Comparison of ENCODE assay signal across 27 cellular contexts in the genomic region with DNA sequence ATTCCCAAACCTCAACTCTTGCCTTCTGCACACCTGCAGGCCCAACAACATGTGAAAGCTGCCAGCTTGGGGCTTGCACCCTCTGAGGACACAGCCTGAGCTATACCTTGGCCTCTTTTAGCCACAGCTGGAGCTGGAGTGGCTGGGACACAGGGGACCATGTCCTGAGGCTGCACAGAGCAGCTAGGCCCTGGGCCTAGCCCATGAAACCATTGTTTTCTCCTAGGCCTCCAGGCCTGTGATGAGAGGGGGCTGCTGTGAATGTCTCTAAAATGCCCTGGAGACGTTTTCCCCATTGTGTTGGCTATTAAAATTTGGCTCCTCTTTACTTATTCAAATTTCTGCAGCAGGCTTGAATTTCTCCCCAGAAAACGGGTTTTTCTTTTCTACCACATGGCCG. TPM values are rescaled to one million over a fixed set of nuclear protein-coding genes. Genes with fewer than 3 reads are reported as not detected.
DNase-seq lines count a peak whose midpoint lies in the region; ATAC-seq, FAIRE-seq and TF ChIP-seq lines count a peak whose summit lies in the region.
"Had no signal": no experiment of that assay in that cellular context is flagged by ENCODE, and none has a peak within 500 bp of the region (broad histone marks: within the 10 kb centered on the region; RNA-seq: fewer than 3 reads in every experiment).

No MANE protein-coding gene starts in this region.

- H3K27me3 ChIP-seq in BLaER1: no peaks in the 10 kb centered on the region
- peaks cover 0 to 6% of the 10 kb centered on the region in 2 experiments; a peak in 3 of 5 replicates for H3K27me3 ChIP-seq in K562 (ENCODE audit: control insufficient read depth in 2 of 2, insufficient read depth in 2 of 2, low read length in 2 of 2)

- CTCF ChIA-PET in K562 (lab: Yijun Ruan, JAX; ENCODE audit: low intra/inter-chr PET ratio): no interaction called here

- no peaks in the 10 kb centered on the region for H3K79me2 ChIP-seq in K562 (ENCODE audit: control insufficient read depth, insufficient read depth, low read length)

- H3K9me3 Mint-ChIP-seq in endothelial cell (ENCODE audit: unreplicated experiment): peaks cover 19% of the 10 kb centered on the region

- H3K9me1 ChIP-seq in K562 (ENCODE audit: control insufficient read depth, insufficient read depth, low read length): no peaks in the 10 kb centered on the region

- H3K27ac ChIP-seq in BLaER1 (no peak overlapping the region), K562 (ENCODE audit: extremely low read depth, low read depth, low read length) (no peak overlapping the region)

- H4K20me1 ChIP-seq in BLaER1 (no peaks in the 10 kb centered on the region), K562 (replicated peaks; ENCODE audit: control insufficient read depth, insufficient read depth, low read length) (no peaks in the 10 kb centered on the region)

- POLR2A ChIA-PET in K562 (lab: Yijun Ruan, JAX): no interaction called here

- peaks cover 17% of the 10 kb centered on the region for H3K4me1 Mint-ChIP-seq in endothelial cell (ENCODE audit: unreplicated experiment)

- H3K9me3 ChIP-seq in BLaER1: peaks cover 48% of the 10 kb centered on the region
- H3K9me3 ChIP-seq in K562 (replicated peaks; ENCODE audit: control insufficient read depth, insufficient read depth, low read depth, low read length): peaks cover 5% of the 10 kb centered on the region; the same call in 1 of the 2 replicates

- intact Hi-C loops in K562 (cut with micrococcal nuclease): no loop called here

- H3K27me3 Mint-ChIP-seq in endothelial cell (ENCODE audit: unreplicated experiment): peaks cover 3% of the 10 kb centered on the region
- H3K27me3 Mint-ChIP-seq: B cell; CD4-positive, CD25-positive, alpha-beta regulatory T cell; CD8-positive, alpha-beta memory T cell had no signal

- H3K4me3 Mint-ChIP-seq in endothelial cell (ENCODE audit: unreplicated experiment): peak overlapping the region; percentile 65
- H3K4me3 Mint-ChIP-seq: B cell; CD14-positive monocyte; CD4-positive, alpha-beta memory T cell; CD4-positive, CD25-positive, alpha-beta regulatory T cell; CD8-positive, alpha-beta memory T cell had no signal

- WGBS in K562 (ENCODE audit: insufficient coverage, low coverage, missing lambda C conversion rate): 1% methylated on average over 3 of the region's 3 CpGs

- H3K4me3 ChIP-seq in BLaER1: 0 out of 2 replicates have a peak overlapping the region, but pooled peaks have one; percentile 11
- H3K4me3 ChIP-seq in K562: no peak overlapping the region
- H3K4me3 ChIP-seq: GM12878 had no signal

- FAIRE-seq in K562 (lab: Jason Lieb, UNC): no peak
- FAIRE-seq: A204.1, GM12878, GM12892, GM19239 had no signal

- TF ChIP-seq RAD21 in K562 (CRISPR knock-in tag; conservative IDR thresholded peaks at IDR 0.05 in 1 of 2, IDR thresholded peaks at IDR 0.05 in 1 of 2): no peak

- H3K4me1 ChIP-seq in BLaER1 (no peaks in the 10 kb centered on the region), K562 (replicated peaks in 1 of 2; ENCODE audit: control insufficient read depth in 2 of 2, insufficient read depth in 2 of 2, low read length in 2 of 2) (no peaks in the 10 kb centered on the region)

- no TSS peak for BruUV-seq in K562 (replicated peaks; lab: Mats Ljungman, UMichigan)

- no peak for ATAC-seq in K562
- ATAC-seq in HG02852 (IDR thresholded peaks at IDR 0.05; ENCODE audit: unreplicated experiment): no peak
- no peak for ATAC-seq in HG03520 (IDR thresholded peaks at IDR 0.05; ENCODE audit: unreplicated experiment)
- ATAC-seq in HG03469 (IDR thresholded peaks at IDR 0.05; ENCODE audit: unreplicated experiment): no peak
- ATAC-seq: GM12878 had no signal

- in situ Hi-C loops in K562 (cut with MboI) (no loop called here), GM13977 (cut with MboI; ENCODE audit: low pct_unique_long_range_greater_than_20kb, low sequenced_read_pairs, unreplicated experiment) (no loop called here)

- H3K27ac Mint-ChIP-seq in endothelial cell (ENCODE audit: unreplicated experiment): no peak overlapping the region
- H3K27ac Mint-ChIP-seq: B cell; CD14-positive monocyte; CD4-positive, alpha-beta memory T cell; CD4-positive, CD25-positive, alpha-beta regulatory T cell; CD8-positive, alpha-beta memory T cell had no signal

- DNase-seq in K562 (ENCODE audit: extremely low read depth in 1 of 4, low spot score in 3 of 4) (no peak), endothelial cell (ENCODE audit: low spot score) (no peak), GM13977 (ENCODE audit: low spot score) (no peak)
- DNase-seq: 8988T; AML-193; C1 segment of cervical spinal cord; CD4-positive, alpha-beta memory T cell; CD4-positive, CD25-positive, alpha-beta regulatory T cell; CD8-positive, alpha-beta memory T cell; COR-L47; DMS 273 treated with DMSO at 0.1 percent for 48 hours; DMS153; DMS53; DMS79; DND-41; EL; GDM1 had no signal

- H3K36me3 ChIP-seq in BLaER1 (peaks cover 8% of the 10 kb centered on the region; the same call in 1 of the 2 replicates), K562 (ENCODE audit: control insufficient read depth, insufficient read depth, low read length) (no peaks in the 10 kb centered on the region)

- H3K4me2 ChIP-seq in BLaER1 (no peak overlapping the region), K562 (ENCODE audit: insufficient read depth, low read length) (no peak overlapping the region)

- H3K36me3 Mint-ChIP-seq in endothelial cell (ENCODE audit: low read depth, unreplicated experiment): peaks cover 78% of the 10 kb centered on the region

- no peak overlapping the region for H3K9ac ChIP-seq in BLaER1
- no peak overlapping the region for H3K9ac ChIP-seq in K562 (ENCODE audit: insufficient read depth in 1 of 2, low read depth in 2 of 2, low read length in 2 of 2)

- no peak overlapping the region for H2AFZ ChIP-seq in K562 (ENCODE audit: low read depth, low read length)

- no peak for TF ChIP-seq POLR2A in K562 (conservative IDR thresholded peaks at IDR 0.05)

- TF ChIP-seq CTCF in K562 (IDR thresholded peaks at IDR 0.05 in 2 of 3, conservative IDR thresholded peaks at IDR 0.05 in 1 of 3; ENCODE audit: insufficient read depth in 2 of 3, low read depth in 1 of 3, low read length in 3 of 3) (no peak), endothelial cell (IDR thresholded peaks at IDR 0.05; ENCODE audit: unreplicated experiment) (no peak), GM13977 (IDR thresholded peaks at IDR 0.05; ENCODE audit: extremely low read depth, insufficient read depth, missing control alignments) (no peak)

- TF ChIP-seq EP300 in K562 (IDR thresholded peaks at IDR 0.05; ENCODE audit: low read length): no peak

TF ChIP-seq in K562, 482 proteins besides CTCF, POLR2A, EP300 and RAD21:
- TF ChIP-seq ZNF589 (CRISPR knock-in tag; IDR thresholded peaks at IDR 0.05; ENCODE audit: low read depth) (no peak), ZFP36 (IDR thresholded peaks at IDR 0.05; ENCODE audit: low read depth, low read length, partially characterized antibody) (peak; percentile 68)

RNA-seq across cellular contexts. Expression of a gene that starts 7.2 kb away (rescaled TPM):
- total RNA-seq in K562 (2011; cell fraction: chromatin; rRNA removed; ENCODE audit: low replicate concordance): not detected in 2 replicates
- total RNA-seq in K562 (2011; cell fraction: nucleolus; rRNA removed): not detected in 2 replicates
- not detected in 2 replicates for total RNA-seq in K562 (2011; cell fraction: nucleoplasm; rRNA removed)
- total RNA-seq in K562 (2014; rRNA removed) (not detected in 2 replicates), K562 (2014; rRNA removed; fragmentation: Illumina TruSeq; extraction: Trizol) (not detected in 2 replicates), K562 (2015; rRNA removed; fragmentation: Illumina TruSeq; extraction: Trizol) (not detected in 2 replicates), K562 (2021) (0.07 TPM in 1 of 2 replicates, not detected in the other), endothelial cell (ENCODE audit: unreplicated experiment) (2.2 TPM)
- polyA plus RNA-seq in K562 (2011; rRNA removed) (not detected in 2 replicates), K562 (2014; fragmentation: Illumina TruSeq; extraction: Trizol) (not detected in 2 replicates), K562 (2014; fragmentation: Nextera tagmentation; extraction: Ambion mirVana) (not detected), K562 (2014; rRNA removed) (not detected in 2 replicates)
- polyA plus RNA-seq in K562 (2011; cell fraction: cytosol; rRNA removed): not detected in 2 replicates
- not detected in 2 replicates for polyA plus RNA-seq in K562 (2011; cell fraction: nucleus; rRNA removed)
- polyA plus RNA-seq in K562 (2012): 0.10 TPM in 1 of 2 replicates, not detected in the other
- polyA minus RNA-seq in K562 (2011; rRNA and poly(A)+ RNA removed): not detected in 2 replicates
- not detected in 2 replicates for polyA minus RNA-seq in K562 (2011; cell fraction: cytosol; rRNA and poly(A)+ RNA removed)
- polyA minus RNA-seq in K562 (2011; cell fraction: nucleus; rRNA and poly(A)+ RNA removed): not detected in 2 replicates

RNA-seq across cellular contexts. Expression of a gene that starts 22.6 kb away (rescaled TPM):
- total RNA-seq in K562 (2011; cell fraction: chromatin; rRNA removed; ENCODE audit: low replicate concordance): 0.49 and 0.92 TPM in 2 replicates
- total RNA-seq in K562 (2011; cell fraction: nucleolus; rRNA removed): 0.17 and 0.53 TPM in 2 replicates
- 1.1 and 1.2 TPM in 2 replicates for total RNA-seq in K562 (2011; cell fraction: nucleoplasm; rRNA removed)
- total RNA-seq in K562 (2014; rRNA removed) (0.08 and 0.09 TPM in 2 replicates), K562 (2014; rRNA removed; fragmentation: Illumina TruSeq; extraction: Trizol) (0.65 and 0.96 TPM in 2 replicates), K562 (2015; rRNA removed; fragmentation: Illumina TruSeq; extraction: Trizol) (0.40 and 0.49 TPM in 2 replicates), K562 (2021) (0.13 and 0.29 TPM in 2 replicates), endothelial cell (ENCODE audit: unreplicated experiment) (15.5 TPM)
- polyA plus RNA-seq in K562 (2011; rRNA removed) (0.17 and 0.24 TPM in 2 replicates), K562 (2014; fragmentation: Illumina TruSeq; extraction: Trizol) (0.07 and 0.10 TPM in 2 replicates), K562 (2014; fragmentation: Nextera tagmentation; extraction: Ambion mirVana) (under 1 TPM; 0.06 to 0.07 TPM), K562 (2014; rRNA removed) (0.18 and 0.19 TPM in 2 replicates)
- 0.04 and 0.12 TPM in 2 replicates for polyA plus RNA-seq in K562 (2011; cell fraction: cytosol; rRNA removed)
- polyA plus RNA-seq in K562 (2011; cell fraction: nucleus; rRNA removed): 0.14 and 0.23 TPM in 2 replicates
- 0.26 and 0.27 TPM in 2 replicates for polyA plus RNA-seq in K562 (2012)
- 0.35 and 1.1 TPM in 2 replicates for polyA minus RNA-seq in K562 (2011; rRNA and poly(A)+ RNA removed)
- polyA minus RNA-seq in K562 (2011; cell fraction: cytosol; rRNA and poly(A)+ RNA removed): not detected in 2 replicates
- 0.27 and 0.33 TPM in 2 replicates for polyA minus RNA-seq in K562 (2011; cell fraction: nucleus; rRNA and poly(A)+ RNA removed)
- total RNA-seq: CD4-positive, CD25-positive, alpha-beta regulatory T cell had no signal
